1 cellular context compared by ENCODE assay signal in the genomic region with DNA sequence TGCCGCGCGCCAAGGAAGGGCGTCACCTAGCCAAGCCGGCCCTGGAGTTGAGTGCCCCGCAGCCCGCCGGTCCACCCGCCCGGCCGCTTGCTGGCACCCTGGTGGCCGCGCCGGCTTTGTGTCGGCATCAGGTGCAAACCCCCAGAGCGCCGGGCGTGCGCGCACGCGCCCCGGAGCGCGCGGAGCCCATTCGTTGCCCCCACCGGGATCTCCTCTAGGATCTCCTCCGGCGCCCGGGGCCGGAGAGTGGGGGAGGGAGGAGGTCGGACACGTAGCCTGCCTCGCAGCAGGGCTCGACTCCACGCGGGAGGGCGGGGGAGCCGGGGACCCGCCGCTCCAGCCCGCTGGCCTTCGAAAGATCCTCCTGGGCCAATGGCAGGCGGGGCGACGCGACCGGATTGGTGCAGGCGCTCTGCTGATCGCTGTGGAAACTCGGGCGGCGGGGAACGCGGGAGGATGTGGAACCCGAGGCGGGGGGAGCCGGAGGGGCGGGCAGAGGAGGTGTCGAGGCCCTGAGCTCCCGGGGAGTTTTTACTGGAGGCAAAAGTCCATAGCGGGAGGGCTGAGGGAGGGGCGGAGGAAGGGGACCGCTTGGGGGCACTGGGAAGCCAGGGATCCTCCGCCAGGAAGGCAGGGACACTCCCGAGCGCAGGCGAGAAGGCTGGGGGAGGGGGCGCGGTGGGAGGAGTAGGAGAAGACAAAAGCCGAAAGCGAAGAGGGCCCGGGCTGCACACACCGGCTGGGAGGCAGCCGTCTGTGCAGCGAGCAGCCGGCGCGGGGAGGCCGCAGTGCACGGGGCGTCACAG.
A peak's percentile ranks its signal among the peaks of the same experiment; 100 is the strongest.
TF ChIP-seq lines count a peak whose summit lies in the region.

A gene (plus strand): TSS at position 728 of the 806 bp plus-strand sequence. CDS start 91 bp downstream, outside the sequence.

TF ChIP-seq in GM12878, 131 proteins besides CTCF, POLR2A, EP300 and RAD21 (continued from another document):
- TF ChIP-seq CBFB (IDR thresholded peaks at IDR 0.05; ENCODE audit: low read depth) (no peak; the same call in none of the 2 replicates), MXI1 (IDR thresholded peaks at IDR 0.05; ENCODE audit: low read depth, low read length) (peak; percentile 17; the same call in 1 of the 2 replicates), IKZF1 (conservative IDR thresholded peaks at IDR 0.05) (peak; percentile 87), RUNX3 (IDR thresholded peaks at IDR 0.05; ENCODE audit: low read length) (no peak), CREB1 (IDR thresholded peaks at IDR 0.05; ENCODE audit: low read depth) (peak; percentile 43; the same call in 1 of the 2 replicates), RELA (IDR thresholded peaks at IDR 0.05; ENCODE audit: borderline replicate concordance, partially characterized antibody) (no peak), BHLHE40 (IDR thresholded peaks at IDR 0.05; ENCODE audit: borderline replicate concordance in 1 of 2, low read depth in 2 of 2, low read length in 1 of 2) (peak in 1 of 2 experiments; percentile 74; a peak in 2 of 4 replicates), ZNF274 (IDR thresholded peaks at IDR 0.05; ENCODE audit: insufficient read depth, insufficient read length) (no peak), SMARCA5 (IDR thresholded peaks at IDR 0.05) (peak; percentile 50; the same call in 1 of the 2 replicates), POU2F2 (IDR thresholded peaks at IDR 0.05; ENCODE audit: borderline replicate concordance, low read depth, low read length) (peak; percentile 54; the same call in 1 of the 3 replicates), ATF7 (IDR thresholded peaks at IDR 0.05; ENCODE audit: low read depth) (0 out of 2 replicates have a peak, but pooled peaks have one; percentile 13), CHD1 (IDR thresholded peaks at IDR 0.05; ENCODE audit: low read depth, low read length) (peak; percentile 72; the same call in 1 of the 2 replicates), NFIC (IDR thresholded peaks at IDR 0.05; ENCODE audit: low read depth, low read length) (0 out of 2 replicates have a peak, but pooled peaks have one; percentile 30), DPF2 (IDR thresholded peaks at IDR 0.05) (peak; percentile 78), JUNB (IDR thresholded peaks at IDR 0.05) (no peak), MEF2B (IDR thresholded peaks at IDR 0.05; ENCODE audit: partially characterized antibody, poor library complexity, severe bottlenecking) (no peak), YBX1 (IDR thresholded peaks at IDR 0.05) (no peak), CREM (IDR thresholded peaks at IDR 0.05; ENCODE audit: low read depth) (peak; percentile 39; the same call in 1 of the 2 replicates), ZNF24 (IDR thresholded peaks at IDR 0.05) (no peak), MYB (IDR thresholded peaks at IDR 0.05; ENCODE audit: borderline replicate concordance, low read depth, low read length) (no peak), SIN3A (IDR thresholded peaks at IDR 0.05; ENCODE audit: low read depth, low read length) (peak; percentile 71; the same call in 1 of the 2 replicates), RB1 (IDR thresholded peaks at IDR 0.05; ENCODE audit: borderline replicate concordance) (peak; percentile 36; the same call in 1 of the 2 replicates), NR2F1 (conservative IDR thresholded peaks at IDR 0.05) (no peak), IKZF2 (IDR thresholded peaks at IDR 0.05) (peak; percentile 85 to 89), MEF2A (IDR thresholded peaks at IDR 0.05; ENCODE audit: insufficient read depth, low read depth, low read length) (no peak), HDGF (IDR thresholded peaks at IDR 0.05) (peak; percentile 73; the same call in 1 of the 2 replicates), SP1 (IDR thresholded peaks at IDR 0.05; ENCODE audit: low read depth, low read length) (peak; percentile 43), TCF12 (IDR thresholded peaks at IDR 0.05; ENCODE audit: low read depth, low read length) (no peak), SPI1 (IDR thresholded peaks at IDR 0.05; ENCODE audit: borderline replicate concordance, insufficient read depth, low read depth, low read length) (peak; percentile 5; the same call in 1 of the 2 replicates), ZNF217 (IDR thresholded peaks at IDR 0.05) (peak; percentile 40; the same call in 1 of the 2 replicates), PML (IDR thresholded peaks at IDR 0.05; ENCODE audit: low read length) (peak; percentile 56; the same call in 1 of the 2 replicates), SMC3 (IDR thresholded peaks at IDR 0.05; ENCODE audit: borderline replicate concordance, low read length) (peak; percentile 10; the same call in 1 of the 2 replicates), STAT1 (conservative IDR thresholded peaks at IDR 0.05) (no peak), BACH1 (IDR thresholded peaks at IDR 0.05; ENCODE audit: borderline replicate concordance) (peak; percentile 92), TAF1 (IDR thresholded peaks at IDR 0.05; ENCODE audit: borderline replicate concordance, low read depth, low read length) (peak; percentile 24; the same call in 1 of the 2 replicates), SREBF2 (IDR thresholded peaks at IDR 0.05; ENCODE audit: low read length) (peak; percentile 44; the same call in 1 of the 2 replicates), WRNIP1 (IDR thresholded peaks at IDR 0.05; ENCODE audit: borderline replicate concordance, low read depth, low read length) (no peak), NBN (IDR thresholded peaks at IDR 0.05) (peak; percentile 60; the same call in 1 of the 2 replicates), TARDBP (IDR thresholded peaks at IDR 0.05; ENCODE audit: borderline replicate concordance) (peak; percentile 23; the same call in 1 of the 2 replicates), GATAD2B (conservative IDR thresholded peaks at IDR 0.05; ENCODE audit: low read depth) (peak; percentile 89), NR2C1 (IDR thresholded peaks at IDR 0.05) (0 out of 2 replicates have a peak, but pooled peaks have one; percentile 17), SMAD5 (IDR thresholded peaks at IDR 0.05; ENCODE audit: low read depth) (peak; percentile 8; the same call in 1 of the 2 replicates), LARP7 (IDR thresholded peaks at IDR 0.05) (peak; percentile 89)
- TF ChIP-seq, protein P1, sequence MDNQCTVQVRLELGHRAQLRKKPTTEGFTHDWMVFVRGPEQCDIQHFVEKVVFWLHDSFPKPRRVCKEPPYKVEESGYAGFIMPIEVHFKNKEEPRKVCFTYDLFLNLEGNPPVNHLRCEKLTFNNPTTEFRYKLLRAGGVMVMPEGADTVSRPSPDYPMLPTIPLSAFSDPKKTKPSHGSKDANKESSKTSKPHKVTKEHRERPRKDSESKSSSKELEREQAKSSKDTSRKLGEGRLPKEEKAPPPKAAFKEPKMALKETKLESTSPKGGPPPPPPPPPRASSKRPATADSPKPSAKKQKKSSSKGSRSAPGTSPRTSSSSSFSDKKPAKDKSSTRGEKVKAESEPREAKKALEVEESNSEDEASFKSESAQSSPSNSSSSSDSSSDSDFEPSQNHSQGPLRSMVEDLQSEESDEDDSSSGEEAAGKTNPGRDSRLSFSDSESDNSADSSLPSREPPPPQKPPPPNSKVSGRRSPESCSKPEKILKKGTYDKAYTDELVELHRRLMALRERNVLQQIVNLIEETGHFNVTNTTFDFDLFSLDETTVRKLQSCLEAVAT (IDR thresholded peaks at IDR 0.05): 0 out of 2 replicates have a peak, but pooled peaks have one; percentile 71
- TF ChIP-seq, protein P2, sequence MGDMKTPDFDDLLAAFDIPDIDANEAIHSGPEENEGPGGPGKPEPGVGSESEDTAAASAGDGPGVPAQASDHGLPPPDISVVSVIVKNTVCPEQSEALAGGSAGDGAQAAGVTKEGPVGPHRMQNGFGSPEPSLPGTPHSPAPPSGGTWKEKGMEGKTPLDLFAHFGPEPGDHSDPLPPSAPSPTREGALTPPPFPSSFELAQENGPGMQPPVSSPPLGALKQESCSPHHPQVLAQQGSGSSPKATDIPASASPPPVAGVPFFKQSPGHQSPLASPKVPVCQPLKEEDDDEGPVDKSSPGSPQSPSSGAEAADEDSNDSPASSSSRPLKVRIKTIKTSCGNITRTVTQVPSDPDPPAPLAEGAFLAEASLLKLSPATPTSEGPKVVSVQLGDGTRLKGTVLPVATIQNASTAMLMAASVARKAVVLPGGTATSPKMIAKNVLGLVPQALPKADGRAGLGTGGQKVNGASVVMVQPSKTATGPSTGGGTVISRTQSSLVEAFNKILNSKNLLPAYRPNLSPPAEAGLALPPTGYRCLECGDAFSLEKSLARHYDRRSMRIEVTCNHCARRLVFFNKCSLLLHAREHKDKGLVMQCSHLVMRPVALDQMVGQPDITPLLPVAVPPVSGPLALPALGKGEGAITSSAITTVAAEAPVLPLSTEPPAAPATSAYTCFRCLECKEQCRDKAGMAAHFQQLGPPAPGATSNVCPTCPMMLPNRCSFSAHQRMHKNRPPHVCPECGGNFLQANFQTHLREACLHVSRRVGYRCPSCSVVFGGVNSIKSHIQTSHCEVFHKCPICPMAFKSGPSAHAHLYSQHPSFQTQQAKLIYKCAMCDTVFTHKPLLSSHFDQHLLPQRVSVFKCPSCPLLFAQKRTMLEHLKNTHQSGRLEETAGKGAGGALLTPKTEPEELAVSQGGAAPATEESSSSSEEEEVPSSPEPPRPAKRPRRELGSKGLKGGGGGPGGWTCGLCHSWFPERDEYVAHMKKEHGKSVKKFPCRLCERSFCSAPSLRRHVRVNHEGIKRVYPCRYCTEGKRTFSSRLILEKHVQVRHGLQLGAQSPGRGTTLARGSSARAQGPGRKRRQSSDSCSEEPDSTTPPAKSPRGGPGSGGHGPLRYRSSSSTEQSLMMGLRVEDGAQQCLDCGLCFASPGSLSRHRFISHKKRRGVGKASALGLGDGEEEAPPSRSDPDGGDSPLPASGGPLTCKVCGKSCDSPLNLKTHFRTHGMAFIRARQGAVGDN (IDR thresholded peaks at IDR 0.05): peak; percentile 36
- TF ChIP-seq, protein P3, sequence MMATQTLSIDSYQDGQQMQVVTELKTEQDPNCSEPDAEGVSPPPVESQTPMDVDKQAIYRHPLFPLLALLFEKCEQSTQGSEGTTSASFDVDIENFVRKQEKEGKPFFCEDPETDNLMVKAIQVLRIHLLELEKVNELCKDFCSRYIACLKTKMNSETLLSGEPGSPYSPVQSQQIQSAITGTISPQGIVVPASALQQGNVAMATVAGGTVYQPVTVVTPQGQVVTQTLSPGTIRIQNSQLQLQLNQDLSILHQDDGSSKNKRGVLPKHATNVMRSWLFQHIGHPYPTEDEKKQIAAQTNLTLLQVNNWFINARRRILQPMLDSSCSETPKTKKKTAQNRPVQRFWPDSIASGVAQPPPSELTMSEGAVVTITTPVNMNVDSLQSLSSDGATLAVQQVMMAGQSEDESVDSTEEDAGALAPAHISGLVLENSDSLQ (IDR thresholded peaks at IDR 0.05): peak; percentile 58; the same call in 1 of the 2 replicates
- TF ChIP-seq, protein P4, sequence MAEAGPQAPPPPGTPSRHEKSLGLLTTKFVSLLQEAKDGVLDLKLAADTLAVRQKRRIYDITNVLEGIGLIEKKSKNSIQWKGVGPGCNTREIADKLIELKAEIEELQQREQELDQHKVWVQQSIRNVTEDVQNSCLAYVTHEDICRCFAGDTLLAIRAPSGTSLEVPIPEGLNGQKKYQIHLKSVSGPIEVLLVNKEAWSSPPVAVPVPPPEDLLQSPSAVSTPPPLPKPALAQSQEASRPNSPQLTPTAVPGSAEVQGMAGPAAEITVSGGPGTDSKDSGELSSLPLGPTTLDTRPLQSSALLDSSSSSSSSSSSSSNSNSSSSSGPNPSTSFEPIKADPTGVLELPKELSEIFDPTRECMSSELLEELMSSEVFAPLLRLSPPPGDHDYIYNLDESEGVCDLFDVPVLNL (IDR thresholded peaks at IDR 0.05; ENCODE audit: low read depth, low read length): peak; percentile 81
- TF ChIP-seq, protein P5, sequence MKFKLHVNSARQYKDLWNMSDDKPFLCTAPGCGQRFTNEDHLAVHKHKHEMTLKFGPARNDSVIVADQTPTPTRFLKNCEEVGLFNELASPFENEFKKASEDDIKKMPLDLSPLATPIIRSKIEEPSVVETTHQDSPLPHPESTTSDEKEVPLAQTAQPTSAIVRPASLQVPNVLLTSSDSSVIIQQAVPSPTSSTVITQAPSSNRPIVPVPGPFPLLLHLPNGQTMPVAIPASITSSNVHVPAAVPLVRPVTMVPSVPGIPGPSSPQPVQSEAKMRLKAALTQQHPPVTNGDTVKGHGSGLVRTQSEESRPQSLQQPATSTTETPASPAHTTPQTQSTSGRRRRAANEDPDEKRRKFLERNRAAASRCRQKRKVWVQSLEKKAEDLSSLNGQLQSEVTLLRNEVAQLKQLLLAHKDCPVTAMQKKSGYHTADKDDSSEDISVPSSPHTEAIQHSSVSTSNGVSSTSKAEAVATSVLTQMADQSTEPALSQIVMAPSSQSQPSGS (IDR thresholded peaks at IDR 0.05; ENCODE audit: low read length): no peak
- TF ChIP-seq, protein P6, sequence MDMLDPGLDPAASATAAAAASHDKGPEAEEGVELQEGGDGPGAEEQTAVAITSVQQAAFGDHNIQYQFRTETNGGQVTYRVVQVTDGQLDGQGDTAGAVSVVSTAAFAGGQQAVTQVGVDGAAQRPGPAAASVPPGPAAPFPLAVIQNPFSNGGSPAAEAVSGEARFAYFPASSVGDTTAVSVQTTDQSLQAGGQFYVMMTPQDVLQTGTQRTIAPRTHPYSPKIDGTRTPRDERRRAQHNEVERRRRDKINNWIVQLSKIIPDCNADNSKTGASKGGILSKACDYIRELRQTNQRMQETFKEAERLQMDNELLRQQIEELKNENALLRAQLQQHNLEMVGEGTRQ (IDR thresholded peaks at IDR 0.05; ENCODE audit: borderline replicate concordance, low read depth, low read length): no peak
